In genomic region chr12:53974084-53975018, GRCh38 we compare ENCODE assay signal across 8 cellular contexts. TPM values are rescaled to one million over a fixed set of nuclear protein-coding genes. Genes with fewer than 3 reads are reported as not detected.
A peak's percentile ranks its signal among the peaks of the same experiment; 100 is the strongest.
DNase-seq lines count a peak whose midpoint lies in the region; ATAC-seq, FAIRE-seq and TF ChIP-seq lines count a peak whose summit lies in the region.

Gene HOTAIR (minus strand): TSS chr12:53974954.

- intact Hi-C loops in lower lobe of right lung (cut with DNase I) = no loop called here

- no peak for FAIRE-seq in H54 (lab: Jason Lieb, UNC)

- H3K4me1 ChIP-seq in BLaER1 treated with 17β-estradiol and CSF1 and Interleukin-3, amounts not matched to agents 10 nM and 100 nM = peaks cover 0 to 12% (median 5%) of the 10 kb centered on the region in 10 experiments; a peak in 9 of 20 replicates
- peaks cover 10% of the 10 kb centered on the region for H3K4me1 ChIP-seq in lower lobe of right lung

- peak within 1 kb of the TSS; percentile 38 to 89 (median 59); a peak in 21 of 22 replicates for H3K4me2 ChIP-seq in BLaER1 treated with 17β-estradiol and CSF1 and Interleukin-3, amounts not matched to agents 10 nM and 100 nM

- H3K9me3 ChIP-seq in BLaER1 treated with 17β-estradiol and CSF1 and Interleukin-3, amounts not matched to agents 10 nM and 100 nM (replicated peaks in 1 of 11) = peaks cover 9 to 53% (median 28%) of the 10 kb centered on the region in 11 experiments
- H3K9me3 ChIP-seq in WERI-Rb-1 (ENCODE audit: severe bottlenecking) (peaks cover 4% of the 10 kb centered on the region), lower lobe of right lung (no peaks in the 10 kb centered on the region)

- peaks cover 0 to 86% (median 70%) of the 10 kb centered on the region in 11 experiments; a peak in 17 of 22 replicates for H4K20me1 ChIP-seq in BLaER1 treated with 17β-estradiol and CSF1 and Interleukin-3, amounts not matched to agents 10 nM and 100 nM

- TF ChIP-seq CTCF in WERI-Rb-1 (IDR thresholded peaks at IDR 0.05; ENCODE audit: low read depth, low read length) (no peak), lower lobe of right lung (IDR thresholded peaks at IDR 0.05) (no peak)

- peaks cover 100% of the 10 kb centered on the region in 11 experiments for H3K27me3 ChIP-seq in BLaER1 treated with 17β-estradiol and CSF1 and Interleukin-3, amounts not matched to agents 10 nM and 100 nM
- no peaks in the 10 kb centered on the region for H3K27me3 ChIP-seq in WERI-Rb-1 (ENCODE audit: insufficient read depth, low read depth, severe bottlenecking)
- H3K27me3 ChIP-seq in lower lobe of right lung (ENCODE audit: low read depth) = peaks cover 98% of the 10 kb centered on the region

- H3K27ac ChIP-seq in BLaER1 treated with 17β-estradiol and CSF1 and Interleukin-3, amounts not matched to agents 10 nM and 100 nM = no peak within 1 kb of the TSS
- H3K27ac ChIP-seq in WERI-Rb-1 (peak within 1 kb of the TSS; percentile 66), lower lobe of right lung (no peak within 1 kb of the TSS)

- TF ChIP-seq POLR2A in H54 (IDR thresholded peaks at IDR 0.05; ENCODE audit: low read depth, low read length) = no peak

- H3K36me3 ChIP-seq in BLaER1 treated with 17β-estradiol and CSF1 and Interleukin-3, amounts not matched to agents 10 nM and 100 nM = no peaks in the 10 kb centered on the region
- no peaks in the 10 kb centered on the region for H3K36me3 ChIP-seq in WERI-Rb-1
- H3K36me3 ChIP-seq in lower lobe of right lung = no peaks in the 10 kb centered on the region

- H3K9ac ChIP-seq in BLaER1 treated with 17β-estradiol and CSF1 and Interleukin-3, amounts not matched to agents 10 nM and 100 nM = peak within 1 kb of the TSS in 2 of 11 experiments; percentile 57 to 66; a peak in 4 of 22 replicates

- DNase-seq in H54 (ENCODE audit: insufficient read length, low spot score) = peak; percentile 89
- peak; percentile 50 for DNase-seq in WERI-Rb-1
- DNase-seq in lower lobe of right lung = no peak
- no peak for DNase-seq in middle frontal gyrus (ENCODE audit: extremely low spot score, low spot score)
- DNase-seq in NCI-H2107 (lab: John Stamatoyannopoulos, UW) = no peak

- ATAC-seq in lower lobe of right lung = peak in 1 of 2 donors; percentile 31
- no peak for ATAC-seq in GM19328 (IDR thresholded peaks at IDR 0.05; ENCODE audit: unreplicated experiment)
- no peak for ATAC-seq in HG02642 (IDR thresholded peaks at IDR 0.05; ENCODE audit: poor library complexity, unreplicated experiment)

- H3K4me3 ChIP-seq in BLaER1 treated with 17β-estradiol and CSF1 and Interleukin-3, amounts not matched to agents 10 nM and 100 nM = peak within 1 kb of the TSS in 9 of 10 experiments; percentile 19 to 61 (median 47); a peak in 11 of 20 replicates
- peak within 1 kb of the TSS; percentile 51 for H3K4me3 ChIP-seq in WERI-Rb-1 (ENCODE audit: low read depth, low read length)
- H3K4me3 ChIP-seq in lower lobe of right lung = peak within 1 kb of the TSS; percentile 36

RNA-seq across cellular contexts. Expression of gene HOTAIR, which starts in this region (rescaled TPM):
- not detected for total RNA-seq in lower lobe of right lung

Comparison
In these comparisons a context has a peak if more than half of its experiments do, and no peak if none do; other contexts are left out.
1. DNase-seq: peak in H54 (single experiment) and WERI-Rb-1 (single experiment); none in lower lobe of right lung (single experiment), middle frontal gyrus (single experiment) and NCI-H2107 (single experiment).
2. Peak in every context shown above with its lines, with median percentiles within 50 percentile points of each other: H3K4me3 ChIP-seq.